1 cellular context compared by ENCODE assay signal in the genomic region with DNA sequence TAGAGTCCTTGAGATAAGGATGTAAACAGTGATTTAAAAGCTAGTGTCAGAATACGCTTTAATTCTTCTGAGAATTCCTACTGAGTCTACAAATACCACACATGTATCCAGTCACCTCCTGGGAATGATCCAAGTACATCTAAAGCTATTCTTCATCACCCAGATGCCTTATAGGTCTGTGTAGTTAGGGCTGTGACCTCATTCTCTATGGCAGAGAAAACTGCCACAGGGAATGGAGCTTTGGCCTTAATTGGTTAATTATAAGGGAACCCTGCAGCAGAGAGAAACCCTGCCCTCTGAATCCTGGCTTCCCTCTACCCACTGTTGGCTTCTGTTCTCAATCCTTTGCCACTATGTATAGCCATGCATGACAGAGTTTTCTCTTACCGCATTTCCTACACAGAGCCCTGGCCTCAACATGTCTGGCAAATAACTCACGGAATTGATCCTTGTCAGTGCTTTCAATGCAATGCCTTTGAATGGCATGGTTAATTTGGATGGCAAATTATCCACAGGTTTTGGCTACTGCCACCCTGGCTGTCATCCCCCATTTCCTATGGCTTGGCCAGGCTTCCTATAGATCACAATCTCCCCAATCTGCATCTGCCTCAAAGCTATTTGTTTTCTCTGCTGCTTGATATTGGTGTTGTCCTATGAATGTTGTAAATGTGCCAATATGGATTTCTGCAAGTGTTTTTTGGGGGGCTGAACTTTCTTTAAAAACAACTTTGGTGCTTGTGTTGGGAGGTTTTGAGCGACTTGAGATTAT.
TF ChIP-seq lines count a peak whose summit lies in the region.

No MANE protein-coding gene starts in this region.

TF ChIP-seq in A549, 52 proteins besides CTCF, POLR2A, EP300 and RAD21 (continued from another document):
- no peak for TF ChIP-seq TP53 (CRISPR knock-in tag; IDR thresholded peaks at IDR 0.05)
- no peak for TF ChIP-seq RFX5 (IDR thresholded peaks at IDR 0.05)
